ENCODE assay signal across 8 cellular contexts in genomic region chrX:120561634-120562568, GRCh38. TPM values are rescaled to one million over a fixed set of nuclear protein-coding genes. Genes with fewer than 3 reads are reported as not detected.
DNase-seq lines count a peak whose midpoint lies in the region; ATAC-seq, FAIRE-seq and TF ChIP-seq lines count a peak whose summit lies in the region.

No MANE protein-coding gene starts in this region.

- H3K27ac Mint-ChIP-seq in activated CD4-positive, alpha-beta T cell treated with anti-CD3 and anti-CD28 coated beads for 36 hours: peak overlapping the region; percentile 91
- H3K27ac Mint-ChIP-seq in activated naive CD4-positive, alpha-beta T cell treated with anti-CD3 and anti-CD28 coated beads, Interleukin-2, amount 50 U/mL, for 72 hours: peak overlapping the region; percentile 89 to 97

- H3K4me3 ChIP-seq in kidney (ENCODE audit: low read length in 2 of 2) (peak overlapping the region; percentile 84 to 87), testis (peak overlapping the region; percentile 40 to 51)

- no peak for TF ChIP-seq POLR2A in testis (IDR thresholded peaks at IDR 0.05)

- CTCF ChIA-PET in activated CD4-positive, alpha-beta T cell treated with anti-CD3 and anti-CD28 coated beads for 36 hours (lab: Charles Lee): interaction anchor here (0.9 kb wide), 1 partner anchor 103 kb away, joined by 3 read pairs; no protein-coding TSS in a partner anchor

- H3K27me3 Mint-ChIP-seq in activated CD4-positive, alpha-beta T cell treated with anti-CD3 and anti-CD28 coated beads for 36 hours: no peaks in the 10 kb centered on the region

- no peaks in the 10 kb centered on the region for H3K27me3 ChIP-seq in testis

- peaks cover 0 to 9% of the 10 kb centered on the region in 2 donors for H3K4me1 ChIP-seq in kidney (ENCODE audit: control insufficient read depth in 1 of 2, insufficient read depth in 1 of 2, low read depth in 1 of 2, low read length in 2 of 2)
- peaks cover 6% of the 10 kb centered on the region for H3K4me1 ChIP-seq in testis

- peak overlapping the region; percentile 90 for H3K4me3 Mint-ChIP-seq in activated CD4-positive, alpha-beta T cell treated with anti-CD3 and anti-CD28 coated beads for 36 hours

- H3K9me3 ChIP-seq in kidney (ENCODE audit: control insufficient read depth in 1 of 2, low read length in 2 of 2) (no peaks in the 10 kb centered on the region), testis (no peaks in the 10 kb centered on the region)

- peaks cover 10% of the 10 kb centered on the region for H3K36me3 Mint-ChIP-seq in activated CD4-positive, alpha-beta T cell treated with anti-CD3 and anti-CD28 coated beads for 36 hours (ENCODE audit: low read depth)
- H3K36me3 Mint-ChIP-seq in activated naive CD4-positive, alpha-beta T cell treated with anti-CD3 and anti-CD28 coated beads, Interleukin-2, amount 50 U/mL, for 72 hours: peaks cover 7 to 14% of the 10 kb centered on the region in 2 donors

- peaks cover 16% of the 10 kb centered on the region for H3K4me1 Mint-ChIP-seq in activated CD4-positive, alpha-beta T cell treated with anti-CD3 and anti-CD28 coated beads for 36 hours

- no peaks in the 10 kb centered on the region for H3K36me3 ChIP-seq in kidney (ENCODE audit: control insufficient read depth in 1 of 2, insufficient read depth in 2 of 2, low read length in 2 of 2)
- no peaks in the 10 kb centered on the region for H3K36me3 ChIP-seq in testis (ENCODE audit: low read depth, missing control alignments)

- DNase-seq in activated CD4-positive, alpha-beta T cell treated with anti-CD3 and anti-CD28 coated beads for 36 hours: no peak
- DNase-seq in activated CD4-positive, alpha-beta T cell treated with anti-CD3 and anti-CD28 coated beads, Interleukin-2, amount 50 U/mL, for 1 hour: no peak
- DNase-seq in activated naive CD4-positive, alpha-beta T cell treated with anti-CD3 and anti-CD28 coated beads, Interleukin-2, amount 50 U/mL, for 72 hours (ENCODE audit: low spot score in 2 of 2): no peak
- DNase-seq in kidney: no peak
- DNase-seq in testis: no peak
- DNase-seq in NCI-H2227 (lab: John Stamatoyannopoulos, UW; ENCODE audit: unreplicated experiment): no peak
- no peak for DNase-seq in NCI-H69 (lab: John Stamatoyannopoulos, UW)
- DNase-seq in NOMO-1 (lab: John Stamatoyannopoulos, UW; ENCODE audit: unreplicated experiment in 2 of 2): no peak

- H3K27ac ChIP-seq in kidney (ENCODE audit: low read depth in 2 of 2, low read length in 2 of 2) (peak overlapping the region; percentile 79 to 99), testis (peak overlapping the region; percentile 83 to 95)

- FAIRE-seq in kidney (lab: Jason Lieb, UNC): no peak

- TF ChIP-seq CTCF in kidney (IDR thresholded peaks at IDR 0.05; ENCODE audit: borderline replicate concordance, extremely low read depth, insufficient read depth): no peak
- TF ChIP-seq CTCF in testis (IDR thresholded peaks at IDR 0.05): no peak

- H3K9me3 Mint-ChIP-seq in activated CD4-positive, alpha-beta T cell treated with anti-CD3 and anti-CD28 coated beads for 36 hours (ENCODE audit: low read depth): no peaks in the 10 kb centered on the region
- no peaks in the 10 kb centered on the region for H3K9me3 Mint-ChIP-seq in activated naive CD4-positive, alpha-beta T cell treated with anti-CD3 and anti-CD28 coated beads, Interleukin-2, amount 50 U/mL, for 72 hours

- intact Hi-C loops in activated CD4-positive, alpha-beta T cell treated with anti-CD3 and anti-CD28 coated beads for 36 hours (cut with DNase I, micrococcal nuclease): loop anchor here (1.0 to 10.0 kb wide), 8 partner anchors 12 to 743 kb away; partner anchors contain the start of genes MCTS1 (in 2 of the 2), C1GALT1C1 (in 1 of the 2), NDUFA1 (in 1 of the 2) and RNF113A (in 1 of the 2)
- intact Hi-C loops in kidney (cut with DNase I): no loop called here
- intact Hi-C loops in testis (cut with DNase I; ENCODE audit: low total_unique reads): no loop called here

- POLR2A ChIA-PET in activated CD4-positive, alpha-beta T cell treated with anti-CD3 and anti-CD28 coated beads for 36 hours (lab: Charles Lee): interaction anchor here (0.5 to 2.8 kb wide), 3 partner anchors 22 to 61 kb away, joined by 3 to 24 read pairs (median 5); partner anchors contain the start of gene MCTS1

- 1 to 3% methylated on average over 12 of the region's 12 CpGs for WGBS in testis, 2 donors

- peak overlapping the region; percentile 87 to 93 for H3K9ac ChIP-seq in kidney (ENCODE audit: low read length in 2 of 2)

- ATAC-seq in activated CD4-positive, alpha-beta T cell treated with anti-CD3 and anti-CD28 coated beads for 36 hours: no peak
- no peak for ATAC-seq in activated naive CD4-positive, alpha-beta T cell treated with anti-CD3 and anti-CD28 coated beads, Interleukin-2, amount 50 U/mL, for 72 hours

RNA-seq across cellular contexts. Expression of gene CUL4B, which starts 1.1 kb away (rescaled TPM):
- total RNA-seq in activated CD4-positive, alpha-beta T cell treated with anti-CD3 and anti-CD28 coated beads for 36 hours: 10 to 100 TPM; 49.2 to 49.6 TPM
- total RNA-seq in activated naive CD4-positive, alpha-beta T cell treated with anti-CD3 and anti-CD28 coated beads, Interleukin-2, amount 50 U/mL, for 72 hours: 10 to 100 TPM; 59.4 to 60.6 TPM
- total RNA-seq in kidney (34.7 TPM), testis (100 to 1,000 TPM; 111 to 123 TPM)
- polyA plus RNA-seq in kidney (ENCODE audit: insufficient read depth, low read depth, low replicate concordance) (15.7 TPM), testis (ENCODE audit: insufficient read depth, low read depth, low replicate concordance) (62.0 TPM)

RNA-seq across cellular contexts. Expression of gene MCTS1, which starts 42.0 kb away (rescaled TPM):
- 10 to 100 TPM; 47.8 to 73.3 TPM for total RNA-seq in activated CD4-positive, alpha-beta T cell treated with anti-CD3 and anti-CD28 coated beads for 36 hours
- 10 to 100 TPM; 56.9 to 71.7 TPM for total RNA-seq in activated naive CD4-positive, alpha-beta T cell treated with anti-CD3 and anti-CD28 coated beads, Interleukin-2, amount 50 U/mL, for 72 hours
- total RNA-seq in kidney (30.6 TPM), testis (10 to 100 TPM; 26.2 to 27.4 TPM)
- polyA plus RNA-seq in kidney (ENCODE audit: insufficient read depth, low read depth, low replicate concordance) (73.7 TPM), testis (ENCODE audit: insufficient read depth, low read depth, low replicate concordance) (32.1 TPM)

Comparison
In these comparisons a context has a peak if more than half of its experiments do, and no peak if none do; other contexts are left out.
1. intact Hi-C loops: an anchor here in activated CD4-positive, alpha-beta T cell treated with anti-CD3 and anti-CD28 coated beads for 36 hours (1.0 to 10.0 kb wide); none called in kidney and testis.